ENCODE assay signal across 9 cellular contexts in genomic region chr5:141559481-141559880, GRCh38. TPM values are rescaled to one million over a fixed set of nuclear protein-coding genes. Genes with fewer than 3 reads are reported as not detected.
DNase-seq lines count a peak whose midpoint lies in the region; ATAC-seq and TF ChIP-seq lines count a peak whose summit lies in the region.
"Had no signal": no experiment of that assay in that cellular context is flagged by ENCODE, and none has a peak within 500 bp of the region (broad histone marks: within the 10 kb centered on the region; RNA-seq: fewer than 3 reads in every experiment).

No MANE protein-coding gene starts in this region.

- H3K27me3 Mint-ChIP-seq in activated CD4-positive, alpha-beta T cell treated with anti-CD3 and anti-CD28 coated beads, Interleukin-2, amount 10 ng/mL, durations not matched to agents 24 days and 14 days: no peaks in the 10 kb centered on the region
- no peaks in the 10 kb centered on the region for H3K27me3 Mint-ChIP-seq in memory B cell

- H3K27me3 ChIP-seq in tibial nerve: no peaks in the 10 kb centered on the region
- H3K27me3 ChIP-seq: BLaER1 had no signal

- no peak for ATAC-seq in memory B cell (ENCODE audit: low read depth)

- H3K36me3 ChIP-seq in tibial nerve: no peaks in the 10 kb centered on the region

- intact Hi-C loops in activated CD4-positive, alpha-beta T cell treated with anti-CD3 and anti-CD28 coated beads, Interleukin-2, amount 10 ng/mL, durations not matched to agents 24 days and 14 days (cut with micrococcal nuclease): loop anchor here (2.0 to 10.0 kb wide), 4 partner anchors 82 to 365 kb away; partner anchors contain the start of genes PCDHB10, PCDHB11, PCDHGA10 and PCDHGA4

- TF ChIP-seq POLR2A in tibial nerve (IDR thresholded peaks at IDR 0.05): no peak

- H3K4me1 Mint-ChIP-seq in activated CD4-positive, alpha-beta T cell treated with anti-CD3 and anti-CD28 coated beads, Interleukin-2, amount 10 ng/mL, durations not matched to agents 24 days and 14 days: peaks cover 34% of the 10 kb centered on the region
- H3K4me1 Mint-ChIP-seq in memory B cell: peaks cover 7% of the 10 kb centered on the region

- no peak for TF ChIP-seq EP300 in tibial nerve (IDR thresholded peaks at IDR 0.05)

- no peak for TF ChIP-seq CTCF in tibial nerve (IDR thresholded peaks at IDR 0.05)

- peaks cover 0 to 52% (median 11%) of the 10 kb centered on the region in 4 donors for H3K4me1 ChIP-seq in tibial nerve

- H3K9me3 Mint-ChIP-seq in activated CD4-positive, alpha-beta T cell treated with anti-CD3 and anti-CD28 coated beads, Interleukin-2, amount 10 ng/mL, durations not matched to agents 24 days and 14 days: no peaks in the 10 kb centered on the region
- H3K9me3 Mint-ChIP-seq in memory B cell: no peaks in the 10 kb centered on the region

- no peaks in the 10 kb centered on the region for H3K9me3 ChIP-seq in tibial nerve
- H3K9me3 ChIP-seq: BLaER1 had no signal

- H3K27ac Mint-ChIP-seq in activated CD4-positive, alpha-beta T cell treated with anti-CD3 and anti-CD28 coated beads, Interleukin-2, amount 10 ng/mL, durations not matched to agents 24 days and 14 days: peak overlapping the region; percentile 60
- peak overlapping the region; percentile 51 for H3K27ac Mint-ChIP-seq in memory B cell

- H3K4me3 Mint-ChIP-seq in activated CD4-positive, alpha-beta T cell treated with anti-CD3 and anti-CD28 coated beads, Interleukin-2, amount 10 ng/mL, durations not matched to agents 24 days and 14 days: no peak overlapping the region
- H3K4me3 Mint-ChIP-seq in memory B cell: no peak overlapping the region

- no peak for DNase-seq in activated CD4-positive, alpha-beta T cell treated with anti-CD3 and anti-CD28 coated beads, Interleukin-2, amount 10 ng/mL, durations not matched to agents 24 days and 14 days
- DNase-seq in activated CD4-positive, alpha-beta T cell treated with anti-CD3 and anti-CD28 coated beads, Interleukin-2, amount 50 U/mL, for 48 hours: no peak
- DNase-seq in memory B cell (ENCODE audit: low spot score in 2 of 2) (no peak), tibial nerve (ENCODE audit: low spot score in 2 of 2) (no peak), DMS53 treated with DMSO at 0.1 percent for 48 hours (lab: John Stamatoyannopoulos, UW; ENCODE audit: unreplicated experiment) (no peak), epidermal melanocyte (ENCODE audit: insufficient read length, low spot score) (no peak)
- no peak for DNase-seq in stimulated activated CD4-positive, alpha-beta T cell treated with anti-CD3 and anti-CD28 coated beads, Interleukin-4, amount 100 ng/mL, for 24 hours

- H3K4me3 ChIP-seq in tibial nerve: no peak overlapping the region
- H3K4me3 ChIP-seq: BLaER1 had no signal

- peak overlapping the region; percentile 73 for H3K27ac ChIP-seq in cingulate gyrus (ENCODE audit: low read depth, low read length)
- H3K27ac ChIP-seq in tibial nerve: peak overlapping the region; percentile 64 to 92 (median 88)
- H3K27ac ChIP-seq: BLaER1 had no signal

- H3K36me3 Mint-ChIP-seq in activated CD4-positive, alpha-beta T cell treated with anti-CD3 and anti-CD28 coated beads, Interleukin-2, amount 10 ng/mL, durations not matched to agents 24 days and 14 days (ENCODE audit: low read depth): peaks cover 60% of the 10 kb centered on the region
- peaks cover 30% of the 10 kb centered on the region for H3K36me3 Mint-ChIP-seq in memory B cell

RNA-seq across cellular contexts. Expression of gene DIAPH1, which starts 59.3 kb away (rescaled TPM):
- 225 and 232 TPM in 2 replicates for total RNA-seq in activated CD4-positive, alpha-beta T cell treated with anti-CD3 and anti-CD28 coated beads, Interleukin-2, amount 10 ng/mL, durations not matched to agents 24 days and 14 days
- total RNA-seq in tibial nerve: 100 to 1,000 TPM in 1 of 4 donors, 10 to 100 TPM in 3; 59.4 to 102 (median 64.0) TPM
